In the genomic region with DNA sequence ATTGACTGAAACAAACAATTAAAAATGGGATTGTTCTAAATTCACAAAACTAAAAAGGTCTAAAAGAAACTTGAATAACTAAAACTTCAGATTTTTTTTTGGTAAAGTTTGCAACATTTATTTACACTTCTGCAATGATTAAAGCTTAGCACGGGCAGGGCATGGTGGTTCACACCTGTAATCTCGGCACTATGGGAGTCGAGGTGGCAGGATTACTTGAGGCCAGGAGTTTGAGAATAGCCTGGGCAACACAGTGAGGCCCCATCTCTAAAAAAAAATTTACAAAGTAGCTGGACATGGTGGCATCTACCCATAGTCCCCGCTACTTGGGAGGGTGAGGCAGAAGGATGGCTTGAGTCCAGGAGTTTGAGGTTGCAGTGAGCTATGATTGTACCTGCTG, we compare ENCODE assay signal across 18 cellular contexts.
"Had no signal": no experiment of that assay in that cellular context is flagged by ENCODE, and none has a peak within 500 bp of the region (broad histone marks: within the 10 kb centered on the region; RNA-seq: fewer than 3 reads in every experiment).

No MANE protein-coding gene starts in this region.

- ATAC-seq: gastroesophageal sphincter, left cardiac atrium, left ventricle myocardium superior had no signal

- H3K4me1 ChIP-seq: thyroid gland, uterus had no signal

- H3K9me3 ChIP-seq: gastroesophageal sphincter, sigmoid colon, suprapubic skin, thyroid gland, upper lobe of left lung, uterus had no signal

- H3K4me3 Mint-ChIP-seq: naive B cell, nephron had no signal

- H3K4me3 ChIP-seq: coronary artery, esophagus squamous epithelium, gastroesophageal sphincter, sigmoid colon, skin epidermis, suprapubic skin, thyroid gland, upper lobe of left lung, uterus had no signal

- DNase-seq: esophagus squamous epithelium; foreskin fibroblast; kidney; left cardiac atrium; left ventricle myocardium superior; mesendoderm; naive B cell; sigmoid colon; stimulated activated CD4-positive, alpha-beta T cell treated with anti-CD3 and anti-CD28 coated beads, Interleukin-12 subunit alpha, Interleukin-12 subunit beta, amount 100 ng/mL, for 4 hours; stimulated activated naive CD4-positive, alpha-beta T cell treated with Interleukin-2 at 50 U/mL for 16 hours; thyroid gland; upper lobe of left lung; uterus had no signal

- H3K36me3 ChIP-seq: esophagus squamous epithelium, gastroesophageal sphincter, sigmoid colon, suprapubic skin, thyroid gland, upper lobe of left lung, uterus had no signal

- H3K27me3 ChIP-seq: esophagus squamous epithelium, gastroesophageal sphincter, sigmoid colon, suprapubic skin, thyroid gland, upper lobe of left lung, uterus had no signal

- H3K27ac ChIP-seq: esophagus squamous epithelium, suprapubic skin, thyroid gland had no signal
